In genomic region chr9:136945333-136946227, GRCh38 we compare ENCODE assay signal across 11 cellular contexts. TPM values are rescaled to one million over a fixed set of nuclear protein-coding genes. Genes with fewer than 3 reads are reported as not detected.
DNase-seq lines count a peak whose midpoint lies in the region; ATAC-seq and TF ChIP-seq lines count a peak whose summit lies in the region.
"Had no signal": no experiment of that assay in that cellular context is flagged by ENCODE, and none has a peak within 500 bp of the region (broad histone marks: within the 10 kb centered on the region; RNA-seq: fewer than 3 reads in every experiment).

No MANE protein-coding gene starts in this region.

- no peak overlapping the region for H3K4me3 ChIP-seq in Karpas-422 (ENCODE audit: low read length)

- H2AFZ ChIP-seq in Karpas-422 (ENCODE audit: low read length), result no peak overlapping the region

- peaks cover 12% of the 10 kb centered on the region for H3K79me2 ChIP-seq in Karpas-422 (ENCODE audit: low read length)

- peaks cover 5% of the 10 kb centered on the region; the same call in 1 of the 2 replicates for H4K20me1 ChIP-seq in Karpas-422 (ENCODE audit: insufficient read depth, low read depth, low read length)

- H3K27ac ChIP-seq in Karpas-422 (ENCODE audit: low read length), result no peak overlapping the region

- H3K4me1 Mint-ChIP-seq in chondrocyte (ENCODE audit: low read depth), result peaks cover 12% of the 10 kb centered on the region
- H3K4me1 Mint-ChIP-seq in mesothelial cell of epicardium, result peaks cover 8% of the 10 kb centered on the region

- H3K9ac ChIP-seq in Karpas-422 (ENCODE audit: low read length), result no peak overlapping the region
- H3K9ac ChIP-seq: SK-N-SH had no signal

- intact Hi-C loops in Right ventricle myocardium superior (cut with DNase I), result loop anchor here (2.0 kb wide), 1 partner anchor 89 kb away; no protein-coding TSS in a partner anchor
- intact Hi-C loops in cardiac septum (cut with DNase I), result loop anchor here (2.0 kb wide), 2 partner anchors 43 to 155 kb away; partner anchors contain the start of gene TMEM141

- H3K4me3 Mint-ChIP-seq in chondrocyte (ENCODE audit: unreplicated experiment), result no peak overlapping the region
- peak overlapping the region; percentile 46 for H3K4me3 Mint-ChIP-seq in mesothelial cell of epicardium

- ATAC-seq in Right ventricle myocardium superior (ENCODE audit: poor library complexity), result no peak

- H3K27me3 ChIP-seq in Karpas-422 (ENCODE audit: low read length), result no peaks in the 10 kb centered on the region

- H3K4me2 ChIP-seq in Karpas-422 (ENCODE audit: low read depth, low read length, poor library complexity, severe bottlenecking), result no peak overlapping the region
- H3K4me2 ChIP-seq: SK-N-SH had no signal

- no peaks in the 10 kb centered on the region for H3K9me2 ChIP-seq in Karpas-422 (replicated peaks; ENCODE audit: insufficient read depth, low read length)
- H3K9me2 ChIP-seq: SK-N-SH had no signal

- H3K27me3 Mint-ChIP-seq in chondrocyte (ENCODE audit: low read depth) (no peaks in the 10 kb centered on the region), mesothelial cell of epicardium (ENCODE audit: low read depth) (no peaks in the 10 kb centered on the region)
- H3K27me3 Mint-ChIP-seq: activated naive CD8-positive, alpha-beta T cell treated with anti-CD3 and anti-CD28 coated beads for 36 hours; naive thymus-derived CD8-positive, alpha-beta T cell had no signal

- peaks cover 28% of the 10 kb centered on the region for H3K4me1 ChIP-seq in Karpas-422 (ENCODE audit: low read length)

- no peaks in the 10 kb centered on the region for H3K36me3 ChIP-seq in Karpas-422 (ENCODE audit: insufficient read depth, low read length)

- H3K27ac Mint-ChIP-seq in chondrocyte (ENCODE audit: unreplicated experiment) (no peak overlapping the region), mesothelial cell of epicardium (no peak overlapping the region)

- no peaks in the 10 kb centered on the region for H3K9me3 Mint-ChIP-seq in chondrocyte (ENCODE audit: low read depth)
- H3K9me3 Mint-ChIP-seq in mesothelial cell of epicardium, result no peaks in the 10 kb centered on the region
- H3K9me3 Mint-ChIP-seq: activated naive CD8-positive, alpha-beta T cell treated with anti-CD3 and anti-CD28 coated beads for 36 hours; naive thymus-derived CD8-positive, alpha-beta T cell had no signal

- no peaks in the 10 kb centered on the region for H3K9me3 ChIP-seq in Karpas-422 (ENCODE audit: low read length)
- H3K9me3 ChIP-seq: SK-N-SH had no signal

- TF ChIP-seq CTCF in chondrocyte (IDR thresholded peaks at IDR 0.05) (no peak), mesothelial cell of epicardium (IDR thresholded peaks at IDR 0.05; ENCODE audit: unreplicated experiment) (no peak), GM10266 (IDR thresholded peaks at IDR 0.05; ENCODE audit: control insufficient read depth, insufficient read depth, low read depth, missing control alignments) (no peak)

- peak; percentile 45 for DNase-seq in Right ventricle myocardium superior
- DNase-seq in cardiac septum (ENCODE audit: low spot score), result no peak
- peak; percentile 86 for DNase-seq in chondrocyte (ENCODE audit: low spot score)
- DNase-seq in mesothelial cell of epicardium (ENCODE audit: low spot score in 2 of 2, unreplicated experiment in 2 of 2), result no peak
- DNase-seq in NCI-H1436 treated with DMSO at 0.1 percent for 48 hours (lab: John Stamatoyannopoulos, UW), result no peak
- DNase-seq in Karpas-422, result no peak
- DNase-seq in HuH-7.5 (ENCODE audit: low spot score), result no peak
- no peak for DNase-seq in GM10266 (ENCODE audit: extremely low spot score)

- peaks cover 5% of the 10 kb centered on the region for H3K36me3 Mint-ChIP-seq in chondrocyte (ENCODE audit: low read depth)
- peaks cover 6% of the 10 kb centered on the region for H3K36me3 Mint-ChIP-seq in mesothelial cell of epicardium

RNA-seq across cellular contexts. Expression of gene C8G, which starts 0.5 kb away (rescaled TPM):
- total RNA-seq in Right ventricle myocardium superior, result 1.1 TPM
- 3.4 TPM for total RNA-seq in cardiac septum
- 2.2 TPM in 1 of 3 replicates, not detected in the others for total RNA-seq in chondrocyte
- 1.5 to 2.5 TPM (median 1.5 TPM) in 3 replicates for total RNA-seq in mesothelial cell of epicardium
- total RNA-seq in Karpas-422 (2014; rRNA removed; shearing (Covaris generic); ENCODE audit: low replicate concordance), result not detected in 2 replicates

RNA-seq across cellular contexts. Expression of gene FBXW5, which starts 1.0 kb away (rescaled TPM):
- total RNA-seq in Right ventricle myocardium superior, result 142 TPM
- total RNA-seq in cardiac septum, result 162 TPM
- total RNA-seq in chondrocyte, result 79.2 to 87.5 TPM (median 84.3 TPM) in 3 replicates
- 58.9 to 62.3 TPM (median 59.8 TPM) in 3 replicates for total RNA-seq in mesothelial cell of epicardium
- 37.3 and 103 TPM in 2 replicates for total RNA-seq in Karpas-422 (2014; rRNA removed; shearing (Covaris generic); ENCODE audit: low replicate concordance)

RNA-seq across cellular contexts. Expression of gene LCN12, which starts 6.5 kb away (rescaled TPM):
- 2.1 TPM for total RNA-seq in Right ventricle myocardium superior
- total RNA-seq in cardiac septum, result 20.7 TPM
- 0.51 to 0.60 TPM in 2 of 3 replicates, not detected in the other for total RNA-seq in chondrocyte
- total RNA-seq in mesothelial cell of epicardium, result 13.3 to 15.9 TPM (median 13.8 TPM) in 3 replicates
- total RNA-seq in Karpas-422 (2014; rRNA removed; shearing (Covaris generic); ENCODE audit: low replicate concordance), result not detected in 2 replicates

RNA-seq across cellular contexts. Expression of gene PTGDS, which starts 31.7 kb away (rescaled TPM):
- total RNA-seq in Right ventricle myocardium superior, result 6,152 TPM
- 1,323 TPM for total RNA-seq in cardiac septum
- total RNA-seq in chondrocyte, result 24.2 to 80.4 TPM (median 76.8 TPM) in 3 replicates
- 52.6 to 58.0 TPM (median 53.5 TPM) in 3 replicates for total RNA-seq in mesothelial cell of epicardium
- not detected in 2 replicates for total RNA-seq in Karpas-422 (2014; rRNA removed; shearing (Covaris generic); ENCODE audit: low replicate concordance)
- total RNA-seq: activated naive CD8-positive, alpha-beta T cell treated with anti-CD3 and anti-CD28 coated beads for 36 hours had no signal

RNA-seq across cellular contexts. Expression of gene LCNL1, which starts 37.2 kb away (rescaled TPM):
- total RNA-seq in Right ventricle myocardium superior (9.7 TPM), cardiac septum (5.9 TPM), chondrocyte (0.15 to 5.8 TPM (median 5.2 TPM) in 3 replicates), mesothelial cell of epicardium (4.7 to 5.7 TPM (median 5.5 TPM) in 3 replicates)
- not detected in 2 replicates for total RNA-seq in Karpas-422 (2014; rRNA removed; shearing (Covaris generic); ENCODE audit: low replicate concordance)
- total RNA-seq: activated naive CD8-positive, alpha-beta T cell treated with anti-CD3 and anti-CD28 coated beads for 36 hours had no signal

Comparison
In these comparisons a context has a peak if more than half of its experiments do, and no peak if none do; other contexts are left out.
1. DNase-seq: peak in Right ventricle myocardium superior (single experiment) and chondrocyte (single experiment); none in cardiac septum (single experiment), mesothelial cell of epicardium (0 of 2), NCI-H1436 treated with DMSO at 0.1 percent for 48 hours (single experiment), Karpas-422 (single experiment), HuH-7.5 (single experiment) and GM10266 (single experiment).